ENCODE assay signal across 19 cellular contexts in the genomic region with DNA sequence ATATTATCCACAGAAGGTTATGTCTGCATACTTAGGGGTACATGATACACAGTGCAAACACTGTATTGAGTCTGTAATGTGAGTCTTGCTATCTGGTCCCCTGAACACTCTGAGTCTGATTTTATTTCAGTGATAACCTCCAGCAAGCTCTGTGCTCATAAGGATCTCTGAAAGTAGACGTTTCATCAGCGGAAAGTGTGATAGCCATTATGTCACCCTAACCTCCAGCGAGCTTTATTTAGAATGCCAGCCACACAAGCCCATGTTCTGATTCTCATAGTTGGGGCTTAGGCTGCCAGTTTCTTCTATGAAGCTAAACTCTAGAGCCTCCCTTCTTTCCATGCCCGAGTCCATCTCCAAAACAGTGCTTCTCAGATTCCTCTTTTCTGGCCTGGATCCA. TPM values are rescaled to one million over a fixed set of nuclear protein-coding genes. Genes with fewer than 3 reads are reported as not detected.
DNase-seq lines count a peak whose midpoint lies in the region; ATAC-seq and TF ChIP-seq lines count a peak whose summit lies in the region.
"Had no signal": no experiment of that assay in that cellular context is flagged by ENCODE, and none has a peak within 500 bp of the region (broad histone marks: within the 10 kb centered on the region; RNA-seq: fewer than 3 reads in every experiment).

No MANE protein-coding gene starts in this region.

- H3K4me3 Mint-ChIP-seq in stimulated activated naive CD8-positive, alpha-beta T cell treated with anti-CD3 and anti-CD28 coated beads, Interleukin-15, amount 100 ng/mL, for 72 hours = no peak overlapping the region
- peak overlapping the region; percentile 86 for H3K4me3 Mint-ChIP-seq in progenitor cell of endocrine pancreas (ENCODE audit: low read depth)

- H3K4me1 Mint-ChIP-seq in stimulated activated naive CD8-positive, alpha-beta T cell treated with anti-CD3 and anti-CD28 coated beads, Interleukin-15, amount 100 ng/mL, for 72 hours = no peaks in the 10 kb centered on the region
- peaks cover 27% of the 10 kb centered on the region for H3K4me1 Mint-ChIP-seq in progenitor cell of endocrine pancreas (ENCODE audit: low read depth)

- peak; percentile 30 for ATAC-seq in stimulated activated naive CD8-positive, alpha-beta T cell treated with anti-CD3 and anti-CD28 coated beads, Interleukin-15, amount 100 ng/mL, for 72 hours
- no peak for ATAC-seq in stimulated activated naive CD8-positive, alpha-beta T cell treated with anti-CD3 and anti-CD28 coated beads, Interleukin-15, Interleukin-2, amounts not matched to agents 100 U/mL and 50 U/mL, for 24 hours
- no peak for ATAC-seq in GM21447 (IDR thresholded peaks at IDR 0.05; ENCODE audit: unreplicated experiment)
- no peak for ATAC-seq in GM21576 (IDR thresholded peaks at IDR 0.05; ENCODE audit: unreplicated experiment)
- ATAC-seq: Panc1 had no signal

- H3K27ac ChIP-seq in coronary artery = no peak overlapping the region

- H3K36me3 Mint-ChIP-seq in progenitor cell of endocrine pancreas (ENCODE audit: insufficient read depth) = peaks cover 2% of the 10 kb centered on the region
- H3K36me3 Mint-ChIP-seq: CD4-positive, CD25-positive, alpha-beta regulatory T cell had no signal

- H3K4me3 ChIP-seq in coronary artery = no peak overlapping the region

- H3K9me3 Mint-ChIP-seq in stimulated activated naive CD8-positive, alpha-beta T cell treated with anti-CD3 and anti-CD28 coated beads, Interleukin-15, amount 100 ng/mL, for 72 hours = no peaks in the 10 kb centered on the region
- H3K9me3 Mint-ChIP-seq in progenitor cell of endocrine pancreas (ENCODE audit: low read depth) = no peaks in the 10 kb centered on the region
- H3K9me3 Mint-ChIP-seq: CD4-positive, CD25-positive, alpha-beta regulatory T cell had no signal

- no peak for DNase-seq in stimulated activated naive CD8-positive, alpha-beta T cell treated with anti-CD3 and anti-CD28 coated beads, Interleukin-15, amount 100 ng/mL, for 72 hours
- no peak for DNase-seq in stimulated activated naive CD8-positive, alpha-beta T cell treated with anti-CD3 and anti-CD28 coated beads, Interleukin-15, Interleukin-2, amounts not matched to agents 100 U/mL and 50 U/mL, for 24 hours
- peak; percentile 11 for DNase-seq in coronary artery (ENCODE audit: low spot score)
- DNase-seq in progenitor cell of endocrine pancreas (ENCODE audit: low spot score, unreplicated experiment) = no peak
- DNase-seq in NCI-H748 (lab: John Stamatoyannopoulos, UW; ENCODE audit: unreplicated experiment) = no peak
- DNase-seq: CD4-positive, CD25-positive, alpha-beta regulatory T cell; DMS79; GOT3; Karpas-422; MV-4-11; NCI-H1105 treated with DMSO at 0.1 percent for 48 hours; NCI-H2029 treated with DMSO at 0.1 percent for 48 hours; NCI-H2171 treated with DMSO at 0.1 percent for 48 hours; NCI-H524 treated with DMSO at 0.1 percent for 48 hours; SIG-M5; SK-N-SH had no signal

- H3K27me3 Mint-ChIP-seq in stimulated activated naive CD8-positive, alpha-beta T cell treated with anti-CD3 and anti-CD28 coated beads, Interleukin-15, amount 100 ng/mL, for 72 hours = peaks cover 15% of the 10 kb centered on the region
- H3K27me3 Mint-ChIP-seq in progenitor cell of endocrine pancreas = peaks cover 7% of the 10 kb centered on the region

- no peak overlapping the region for H3K27ac Mint-ChIP-seq in stimulated activated naive CD8-positive, alpha-beta T cell treated with anti-CD3 and anti-CD28 coated beads, Interleukin-15, amount 100 ng/mL, for 72 hours
- H3K27ac Mint-ChIP-seq in progenitor cell of endocrine pancreas = no peak overlapping the region
- H3K27ac Mint-ChIP-seq: CD4-positive, CD25-positive, alpha-beta regulatory T cell had no signal

- TF ChIP-seq CTCF in coronary artery (IDR thresholded peaks at IDR 0.05) = no peak
- TF ChIP-seq CTCF in progenitor cell of endocrine pancreas (IDR thresholded peaks at IDR 0.05; ENCODE audit: unreplicated experiment) = no peak

RNA-seq across cellular contexts. Expression of a gene that starts 3.3 kb away (rescaled TPM):
- 23.2 and 29.1 TPM in 2 replicates for total RNA-seq in progenitor cell of endocrine pancreas
- total RNA-seq: CD4-positive, CD25-positive, alpha-beta regulatory T cell had no signal
